1 cellular context compared by ENCODE assay signal in genomic region chr16:64077242-64077641, GRCh38.
TF ChIP-seq lines count a peak whose summit lies in the region.

No MANE protein-coding gene starts in this region.

TF ChIP-seq in GM12878, 131 proteins besides CTCF, POLR2A, EP300 and RAD21 (continued from another document):
- TF ChIP-seq ZNF592 (IDR thresholded peaks at IDR 0.05): no peak
